In the genomic region with DNA sequence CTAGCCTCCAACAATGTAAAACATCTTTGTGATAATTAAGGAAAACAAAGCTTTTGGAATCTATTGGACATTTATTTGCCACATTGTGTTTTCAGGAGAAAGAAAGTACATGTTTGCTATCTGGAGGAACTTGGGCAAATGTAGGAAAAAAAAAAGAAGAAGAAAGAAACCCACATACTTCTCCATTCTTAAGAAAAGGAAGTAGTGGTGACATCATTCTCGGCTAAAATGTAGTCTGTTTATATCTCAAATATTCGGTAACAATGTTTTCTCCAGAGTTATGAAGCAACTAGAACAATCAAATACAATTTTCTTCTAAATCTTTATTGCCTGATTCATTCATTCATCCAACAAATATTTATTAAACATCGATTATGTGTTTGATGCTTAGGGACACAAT, we compare ENCODE assay signal across 11 cellular contexts. TPM values are rescaled to one million over a fixed set of nuclear protein-coding genes. Genes with fewer than 3 reads are reported as not detected.
A peak's percentile ranks its signal among the peaks of the same experiment; 100 is the strongest.
DNase-seq lines count a peak whose midpoint lies in the region; ATAC-seq and TF ChIP-seq lines count a peak whose summit lies in the region.
"Had no signal": no experiment of that assay in that cellular context is flagged by ENCODE, and none has a peak within 500 bp of the region (broad histone marks: within the 10 kb centered on the region; RNA-seq: fewer than 3 reads in every experiment).

No MANE protein-coding gene starts in this region.

- TF ChIP-seq EP300 in SK-N-SH (IDR thresholded peaks at IDR 0.05; ENCODE audit: borderline replicate concordance in 1 of 2, low read depth in 1 of 2, low read length in 1 of 2) = no peak

- POLR2A ChIA-PET in activated CD8-positive, alpha-beta T cell treated with anti-CD3 and anti-CD28 coated beads, Interleukin-2, amount 10 ng/mL, durations not matched to agents 7 days and 5 days (lab: Charles Lee) = interaction anchor here (0.7 to 1.4 kb wide), 4 partner anchors 12 to 40 kb away, joined by 3 to 6 read pairs (median 3); no protein-coding TSS in a partner anchor
- POLR2A ChIA-PET in SK-N-SH (lab: Yijun Ruan, JAX) = no interaction called here

- H3K4me3 ChIP-seq in CD4-positive, CD25-positive, alpha-beta regulatory T cell (ENCODE audit: low read depth, low read length) = peak overlapping the region; percentile 80
- H3K4me3 ChIP-seq in muscle layer of duodenum (ENCODE audit: low read depth in 1 of 2, low read length in 2 of 2) (no peak overlapping the region), SK-N-SH (ENCODE audit: low read depth in 2 of 2, low read length in 1 of 2) (no peak overlapping the region)

- H3K4me1 ChIP-seq in CD4-positive, CD25-positive, alpha-beta regulatory T cell (ENCODE audit: control insufficient read depth, insufficient read depth, low read length, poor library complexity, severe bottlenecking) = peaks cover 29% of the 10 kb centered on the region
- H3K4me1 ChIP-seq in muscle layer of duodenum (ENCODE audit: control insufficient read depth in 1 of 2, insufficient read depth in 2 of 2, low read length in 2 of 2) (peaks cover 7 to 8% of the 10 kb centered on the region in 2 donors), SK-N-SH (ENCODE audit: control insufficient read depth in 1 of 2, insufficient read depth in 2 of 2, low read depth in 1 of 2, low read length in 1 of 2) (peaks cover 4 to 6% of the 10 kb centered on the region in 2 experiments; a peak in 3 of 4 replicates)

- H3K79me2 ChIP-seq in SK-N-SH (ENCODE audit: insufficient read depth) = peaks cover 24% of the 10 kb centered on the region

- H3F3A ChIP-seq in SK-N-SH (replicated peaks; ENCODE audit: insufficient read depth) = peaks cover 8% of the 10 kb centered on the region

- H3K36me3 ChIP-seq in CD4-positive, CD25-positive, alpha-beta regulatory T cell (ENCODE audit: control insufficient read depth, insufficient read depth, low read length) = no peaks in the 10 kb centered on the region
- H3K36me3 ChIP-seq in muscle layer of duodenum (ENCODE audit: control insufficient read depth in 1 of 2, insufficient read depth in 2 of 2, low read length in 2 of 2) = no peaks in the 10 kb centered on the region
- H3K36me3 ChIP-seq in SK-N-SH (replicated peaks in 1 of 2; ENCODE audit: control insufficient read depth in 1 of 2, insufficient read depth in 2 of 2, low read length in 1 of 2) = no peaks in the 10 kb centered on the region

- no peaks in the 10 kb centered on the region for H3K27me3 ChIP-seq in CD4-positive, CD25-positive, alpha-beta regulatory T cell (ENCODE audit: control insufficient read depth, insufficient read depth, low read length)
- H3K27me3 ChIP-seq in muscle layer of duodenum (ENCODE audit: low read depth, low read length) (no peaks in the 10 kb centered on the region), SK-N-SH (ENCODE audit: insufficient read depth) (no peaks in the 10 kb centered on the region)
- H3K27me3 ChIP-seq: foreskin keratinocyte had no signal

- ATAC-seq in CD4-positive, CD25-positive, alpha-beta regulatory T cell (ENCODE audit: low read depth in 2 of 2) = no peak
- no peak for ATAC-seq in activated CD8-positive, alpha-beta T cell treated with anti-CD3 and anti-CD28 coated beads, Interleukin-2, amount 10 ng/mL, durations not matched to agents 7 days and 5 days
- ATAC-seq in GM21515 (IDR thresholded peaks at IDR 0.05; ENCODE audit: unreplicated experiment) = no peak
- ATAC-seq: foreskin keratinocyte had no signal

- no peak for TF ChIP-seq RAD21 in SK-N-SH (IDR thresholded peaks at IDR 0.05; ENCODE audit: low read length)

- TF ChIP-seq CTCF in SK-N-SH (IDR thresholded peaks at IDR 0.05) = no peak

- no peaks in the 10 kb centered on the region for H3K27me3 Mint-ChIP-seq in CD4-positive, CD25-positive, alpha-beta regulatory T cell
- no peaks in the 10 kb centered on the region for H3K27me3 Mint-ChIP-seq in activated CD8-positive, alpha-beta T cell treated with anti-CD3 and anti-CD28 coated beads, Interleukin-2, amount 10 ng/mL, durations not matched to agents 7 days and 5 days (ENCODE audit: low read depth)

- CTCF ChIA-PET in activated CD8-positive, alpha-beta T cell treated with anti-CD3 and anti-CD28 coated beads, Interleukin-2, amount 10 ng/mL, durations not matched to agents 7 days and 5 days (lab: Charles Lee) = interaction anchor here (0.7 to 2.5 kb wide), 3 partner anchors 84 to 405 kb away, joined by 4 to 7 read pairs (median 4); no protein-coding TSS in a partner anchor
- CTCF ChIA-PET in SK-N-SH (lab: Yijun Ruan, JAX) = interaction anchor here (0.8 to 1.6 kb wide), 3 partner anchors 12 to 89 kb away, joined by 3 to 4 read pairs (median 3); no protein-coding TSS in a partner anchor

- peaks cover 13 to 59% (median 46%) of the 10 kb centered on the region in 4 donors for H3K4me1 Mint-ChIP-seq in CD4-positive, CD25-positive, alpha-beta regulatory T cell
- peaks cover 61% of the 10 kb centered on the region for H3K4me1 Mint-ChIP-seq in activated CD8-positive, alpha-beta T cell treated with anti-CD3 and anti-CD28 coated beads, Interleukin-2, amount 10 ng/mL, durations not matched to agents 7 days and 5 days (ENCODE audit: low read depth)

- peaks cover 4% of the 10 kb centered on the region for H3K36me3 Mint-ChIP-seq in CD4-positive, CD25-positive, alpha-beta regulatory T cell
- H3K36me3 Mint-ChIP-seq in activated CD8-positive, alpha-beta T cell treated with anti-CD3 and anti-CD28 coated beads, Interleukin-2, amount 10 ng/mL, durations not matched to agents 7 days and 5 days (ENCODE audit: low read depth) = peaks cover 29% of the 10 kb centered on the region

- H3K9me3 Mint-ChIP-seq in CD4-positive, CD25-positive, alpha-beta regulatory T cell = peaks cover 0 to 2% (median 0%) of the 10 kb centered on the region in 7 donors
- H3K9me3 Mint-ChIP-seq in activated CD8-positive, alpha-beta T cell treated with anti-CD3 and anti-CD28 coated beads, Interleukin-2, amount 10 ng/mL, durations not matched to agents 7 days and 5 days (ENCODE audit: insufficient read depth) = peaks cover 6% of the 10 kb centered on the region

- H3K27ac ChIP-seq in CD4-positive, CD25-positive, alpha-beta regulatory T cell (ENCODE audit: insufficient read depth, low read length, poor library complexity, severe bottlenecking) = peak overlapping the region; percentile 49
- H3K27ac ChIP-seq in muscle layer of duodenum (ENCODE audit: low read length) (peak overlapping the region; percentile 6), SK-N-SH (ENCODE audit: low read depth in 2 of 2, low read length in 1 of 2) (no peak overlapping the region)
- H3K27ac ChIP-seq: foreskin keratinocyte had no signal

- H3K27ac Mint-ChIP-seq in CD4-positive, CD25-positive, alpha-beta regulatory T cell = peak overlapping the region; percentile 98 to 99 (median 98)
- peak overlapping the region; percentile 93 for H3K27ac Mint-ChIP-seq in activated CD8-positive, alpha-beta T cell treated with anti-CD3 and anti-CD28 coated beads, Interleukin-2, amount 10 ng/mL, durations not matched to agents 7 days and 5 days

- H3K9ac ChIP-seq in SK-N-SH = no peak overlapping the region

- H3K4me2 ChIP-seq in SK-N-SH = no peak overlapping the region

- no peaks in the 10 kb centered on the region for H3K9me3 ChIP-seq in CD4-positive, CD25-positive, alpha-beta regulatory T cell (ENCODE audit: control insufficient read depth in 2 of 2, low read length in 2 of 2)
- H3K9me3 ChIP-seq in muscle layer of duodenum (ENCODE audit: control insufficient read depth in 1 of 2, low read length in 2 of 2) = no peaks in the 10 kb centered on the region
- no peaks in the 10 kb centered on the region for H3K9me3 ChIP-seq in SK-N-SH

- H3K9me2 ChIP-seq in SK-N-SH = no peaks in the 10 kb centered on the region

- 92% methylated on average over 3 of the region's 3 CpGs for WGBS in SK-N-SH (ENCODE audit: low lambda C conversion rate)

- peak overlapping the region; percentile 85 to 98 (median 96) for H3K4me3 Mint-ChIP-seq in CD4-positive, CD25-positive, alpha-beta regulatory T cell
- peak overlapping the region; percentile 92 for H3K4me3 Mint-ChIP-seq in activated CD8-positive, alpha-beta T cell treated with anti-CD3 and anti-CD28 coated beads, Interleukin-2, amount 10 ng/mL, durations not matched to agents 7 days and 5 days

- no peaks in the 10 kb centered on the region for H4K20me1 ChIP-seq in SK-N-SH (ENCODE audit: insufficient read depth)

- peak in 1 of 3 donors; percentile 35 for DNase-seq in CD4-positive, CD25-positive, alpha-beta regulatory T cell
- DNase-seq in Kasumi-1 (lab: John Stamatoyannopoulos, UW) (peak; percentile 86 to 87), SK-N-SH (no peak), NCI-H2029 (lab: John Stamatoyannopoulos, UW) (no peak)
- no peak for DNase-seq in activated CD8-positive, alpha-beta T cell treated with anti-CD3 and anti-CD28 coated beads, Interleukin-2, amount 10 ng/mL, durations not matched to agents 7 days and 5 days
- DNase-seq in effector CD4-positive, alpha-beta T cell = no peak
- DNase-seq: foreskin keratinocyte; NCI-H446; stimulated activated CD4-positive, alpha-beta T cell treated with anti-CD3 and anti-CD28 coated beads, Interleukin-4, amount 100 ng/mL, for 1 hour had no signal

- no peak overlapping the region for H2AFZ ChIP-seq in SK-N-SH (ENCODE audit: low read depth)

TF ChIP-seq in SK-N-SH, 30 proteins besides CTCF, POLR2A, EP300 and RAD21:
- TF ChIP-seq JUND (IDR thresholded peaks at IDR 0.05) = no peak
- TF ChIP-seq RFX5 (IDR thresholded peaks at IDR 0.05; ENCODE audit: low read length) = no peak

RNA-seq across cellular contexts. Expression of gene TGFBR2, which starts 2.3 kb away (rescaled TPM):
- 57.4 TPM for total RNA-seq in CD4-positive, CD25-positive, alpha-beta regulatory T cell
- polyA plus RNA-seq in CD4-positive, CD25-positive, alpha-beta regulatory T cell = 10 to 100 TPM; 35.8 to 92.6 (median 61.0) TPM
- 10 to 100 TPM; 62.7 to 64.5 TPM for total RNA-seq in activated CD8-positive, alpha-beta T cell treated with anti-CD3 and anti-CD28 coated beads, Interleukin-2, amount 10 ng/mL, durations not matched to agents 7 days and 5 days
- polyA plus RNA-seq in SK-N-SH (2012; rRNA removed) = 48.3 and 58.9 TPM in 2 replicates
- 54.7 and 67.3 TPM in 2 replicates for polyA plus RNA-seq in SK-N-SH (2012; cell fraction: cytosol; rRNA removed)
- polyA plus RNA-seq in SK-N-SH (2012; cell fraction: nucleus; rRNA removed) = 24.2 and 33.6 TPM in 2 replicates

Comparison
In these comparisons a context has a peak if more than half of its experiments do, and no peak if none do; other contexts are left out.
1. DNase-seq: peak in Kasumi-1 (2 of 2); none in activated CD8-positive, alpha-beta T cell treated with anti-CD3 and anti-CD28 coated beads, Interleukin-2, amount 10 ng/mL, durations not matched to agents 7 days and 5 days (single experiment), SK-N-SH (single experiment), effector CD4-positive, alpha-beta T cell (single experiment) and NCI-H2029 (single experiment).
2. H3K27ac ChIP-seq: peak in CD4-positive, CD25-positive, alpha-beta regulatory T cell (single experiment) and muscle layer of duodenum (single experiment); none in SK-N-SH (0 of 2).